ENCODE assay signal across 8 cellular contexts in the genomic region with DNA sequence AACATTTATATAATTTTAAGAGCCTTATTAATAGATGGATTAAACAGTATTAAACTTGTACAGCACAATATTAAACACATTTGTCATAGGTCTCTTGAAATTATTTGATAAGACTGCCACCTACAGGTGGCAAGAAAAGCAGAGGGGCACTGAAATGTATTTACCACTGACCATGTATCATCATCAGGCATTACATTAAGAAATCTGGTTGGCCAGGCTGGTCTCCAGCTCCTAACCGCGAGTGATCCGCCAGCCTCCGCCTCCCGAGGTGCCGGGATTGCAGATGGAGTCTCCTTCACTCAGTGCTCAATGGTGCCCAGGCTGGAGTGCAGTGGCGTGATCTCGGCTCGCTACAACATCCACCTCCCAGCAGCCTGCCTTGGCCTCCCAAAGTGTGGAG. TPM values are rescaled to one million over a fixed set of nuclear protein-coding genes. Genes with fewer than 3 reads are reported as not detected.
DNase-seq lines count a peak whose midpoint lies in the region; ATAC-seq, FAIRE-seq and TF ChIP-seq lines count a peak whose summit lies in the region.
"Not testable (repeated sequence)": the region's sequence is repeated elsewhere in the genome, so short reads cannot be mapped to it uniquely, and the experiment has no call there.

No MANE protein-coding gene starts in this region.

- TF ChIP-seq CTCF in MM.1S (IDR thresholded peaks at IDR 0.05; ENCODE audit: low read length): peak; percentile 49
- peak; percentile 19 to 55 (median 26); a peak in 3 of 6 replicates for TF ChIP-seq CTCF in K562 (IDR thresholded peaks at IDR 0.05 in 2 of 3, conservative IDR thresholded peaks at IDR 0.05 in 1 of 3; ENCODE audit: insufficient read depth in 2 of 3, low read depth in 1 of 3, low read length in 3 of 3)
- peak; percentile 81 for TF ChIP-seq CTCF in upper lobe of right lung (IDR thresholded peaks at IDR 0.05)

- H3K9me3 Mint-ChIP-seq in naive B cell: not testable (repeated sequence)

- not testable (repeated sequence) for H3K4me1 ChIP-seq in MM.1S (ENCODE audit: low read length); K562 (replicated peaks in 1 of 2; ENCODE audit: control insufficient read depth in 2 of 2, insufficient read depth in 2 of 2, low read length in 2 of 2); upper lobe of right lung

- ATAC-seq in GM21825 (IDR thresholded peaks at IDR 0.05; ENCODE audit: unreplicated experiment): peak; percentile 64
- peak; percentile 66; the same call in 1 of the 3 replicates for ATAC-seq in K562
- peak; percentile 50 to 59 for ATAC-seq in naive B cell (ENCODE audit: low read depth in 2 of 2)
- ATAC-seq in upper lobe of right lung: peak; percentile 85

- not testable (repeated sequence) for H3K9ac ChIP-seq in MM.1S (ENCODE audit: low read length); K562 (ENCODE audit: insufficient read depth in 1 of 2, low read depth in 2 of 2, low read length in 2 of 2)

- not testable (repeated sequence) for H3K9me1 ChIP-seq in K562 (ENCODE audit: control insufficient read depth, insufficient read depth, low read length)

- CTCF ChIA-PET in K562 (lab: Yijun Ruan, JAX; ENCODE audit: low intra/inter-chr PET ratio): not testable (repeated sequence)

- not testable (repeated sequence) for H3F3A ChIP-seq in MM.1S (ENCODE audit: insufficient read depth, low read length)

- H2AFZ ChIP-seq in MM.1S (ENCODE audit: low read length); K562 (ENCODE audit: low read depth, low read length): not testable (repeated sequence)

- TF ChIP-seq POLR2A in K562 (conservative IDR thresholded peaks at IDR 0.05): not testable (repeated sequence)

- not testable (repeated sequence) for H3K4me3 Mint-ChIP-seq in naive B cell

- in situ Hi-C loops in K562 (cut with MboI): not testable (repeated sequence)

- H3K36me3 ChIP-seq in MM.1S (replicated peaks; ENCODE audit: insufficient read depth, low read length); K562 (ENCODE audit: control insufficient read depth, insufficient read depth, low read length); upper lobe of right lung: not testable (repeated sequence)

- not testable (repeated sequence) for H3K4me1 Mint-ChIP-seq in naive B cell

- peak; percentile 90 for FAIRE-seq in RCC 7860 (lab: Jason Lieb, UNC)
- FAIRE-seq in K562 (lab: Jason Lieb, UNC): not testable (repeated sequence)

- H3K27ac ChIP-seq in MM.1S (ENCODE audit: low read length); K562 (ENCODE audit: extremely low read depth, low read depth, low read length); upper lobe of right lung: not testable (repeated sequence)

- H3K27me3 Mint-ChIP-seq in naive B cell: not testable (repeated sequence)

- not testable (repeated sequence) for H3K79me2 ChIP-seq in MM.1S (ENCODE audit: low read length); K562 (ENCODE audit: control insufficient read depth, insufficient read depth, low read length)

- peak; percentile 71 for DNase-seq in EH (ENCODE audit: low read depth)
- DNase-seq in MM.1S: peak; percentile 66
- DNase-seq in RCC 7860 (ENCODE audit: low spot score): peak; percentile 70
- DNase-seq in K562 (ENCODE audit: extremely low read depth in 1 of 4, low spot score in 3 of 4): peak in 1 of 4 experiments; percentile 11
- DNase-seq in germinal center (ENCODE audit: low spot score): peak; percentile 37
- peak; percentile 34 for DNase-seq in naive B cell
- DNase-seq in upper lobe of right lung: not testable (repeated sequence)

- H3K27ac Mint-ChIP-seq in naive B cell: not testable (repeated sequence)

- BruUV-seq in K562 (replicated peaks; lab: Mats Ljungman, UMichigan): not testable (repeated sequence)

- POLR2A ChIA-PET in K562 (lab: Yijun Ruan, JAX): not testable (repeated sequence)

- WGBS in K562 (ENCODE audit: insufficient coverage, low coverage, missing lambda C conversion rate): 0% methylated on average over 6 of the region's 9 CpGs

- H4K20me1 ChIP-seq in MM.1S (ENCODE audit: insufficient read depth, low read length); K562 (replicated peaks; ENCODE audit: control insufficient read depth, insufficient read depth, low read length): not testable (repeated sequence)

- not testable (repeated sequence) for H3K4me3 ChIP-seq in MM.1S (ENCODE audit: low read length); K562; upper lobe of right lung

- TF ChIP-seq EP300 in K562 (IDR thresholded peaks at IDR 0.05; ENCODE audit: low read length): not testable (repeated sequence)

- intact Hi-C loops in K562 (cut with micrococcal nuclease): loop anchor here (2.0 kb wide), 1 partner anchor 238 kb away; no protein-coding TSS in a partner anchor
- intact Hi-C loops in upper lobe of right lung (cut with DNase I): loop anchor here (10.0 kb wide), 1 partner anchor 242 kb away; no protein-coding TSS in a partner anchor

- H3K9me2 ChIP-seq in MM.1S (replicated peaks; ENCODE audit: insufficient read depth, low read length): not testable (repeated sequence)

- peak; percentile 23 to 54; a peak in 2 of 4 replicates for TF ChIP-seq RAD21 in K562 (CRISPR knock-in tag; conservative IDR thresholded peaks at IDR 0.05 in 1 of 2, IDR thresholded peaks at IDR 0.05 in 1 of 2)

- not testable (repeated sequence) for H3K9me3 ChIP-seq in MM.1S (replicated peaks; ENCODE audit: insufficient read depth, low read length); K562 (replicated peaks; ENCODE audit: control insufficient read depth, insufficient read depth, low read depth, low read length); upper lobe of right lung

- not testable (repeated sequence) for H3K27me3 ChIP-seq in MM.1S (replicated peaks; ENCODE audit: insufficient read depth, low read length); K562 (ENCODE audit: control insufficient read depth in 2 of 2, insufficient read depth in 2 of 2, low read length in 2 of 2); upper lobe of right lung

- not testable (repeated sequence) for H3K36me3 Mint-ChIP-seq in naive B cell

- not testable (repeated sequence) for H3K4me2 ChIP-seq in MM.1S (ENCODE audit: low read depth, low read length); K562 (ENCODE audit: insufficient read depth, low read length)

RNA-seq across cellular contexts. Expression of gene FHIP2A, which starts 35.1 kb away (rescaled TPM):
- 10.1 and 29.6 TPM in 2 replicates for total RNA-seq in K562 (2011; cell fraction: chromatin; rRNA removed; ENCODE audit: low replicate concordance)
- 7.5 and 8.5 TPM in 2 replicates for total RNA-seq in K562 (2011; cell fraction: nucleolus; rRNA removed)
- 11.8 and 14.6 TPM in 2 replicates for total RNA-seq in K562 (2011; cell fraction: nucleoplasm; rRNA removed)
- total RNA-seq in K562 (2014; rRNA removed): 1.4 and 1.8 TPM in 2 replicates
- 4.3 and 5.1 TPM in 2 replicates for total RNA-seq in K562 (2014; rRNA removed; fragmentation: Illumina TruSeq; extraction: Trizol)
- total RNA-seq in K562 (2015; rRNA removed; fragmentation: Illumina TruSeq; extraction: Trizol): 3.4 and 3.9 TPM in 2 replicates
- 6.4 TPM in 2 replicates for total RNA-seq in K562 (2021)
- 7.4 and 10.6 TPM in 2 replicates for polyA plus RNA-seq in K562 (2011; rRNA removed)
- polyA plus RNA-seq in K562 (2011; cell fraction: cytosol; rRNA removed): 1.8 and 2.9 TPM in 2 replicates
- polyA plus RNA-seq in K562 (2011; cell fraction: nucleus; rRNA removed): 10.7 and 17.9 TPM in 2 replicates
- polyA plus RNA-seq in K562 (2012): 2.2 and 3.1 TPM in 2 replicates
- polyA plus RNA-seq in K562 (2014; fragmentation: Illumina TruSeq; extraction: Trizol): 3.0 and 3.3 TPM in 2 replicates
- 1 to 10 TPM; 1.5 to 1.6 TPM for polyA plus RNA-seq in K562 (2014; fragmentation: Nextera tagmentation; extraction: Ambion mirVana)
- polyA plus RNA-seq in K562 (2014; rRNA removed): 2.0 and 2.8 TPM in 2 replicates
- 10.9 and 13.2 TPM in 2 replicates for polyA minus RNA-seq in K562 (2011; rRNA and poly(A)+ RNA removed)
- polyA minus RNA-seq in K562 (2011; cell fraction: cytosol; rRNA and poly(A)+ RNA removed): 8.8 and 14.1 TPM in 2 replicates
- polyA minus RNA-seq in K562 (2011; cell fraction: nucleus; rRNA and poly(A)+ RNA removed): 6.7 and 12.6 TPM in 2 replicates
- 10 to 100 TPM in 3 of 6 donors, 1 to 10 TPM in 3; 5.4 to 11.9 (median 9.0) TPM for polyA plus RNA-seq in naive B cell (ENCODE audit: low read depth in 6 of 6)
- 30.2 TPM for total RNA-seq in upper lobe of right lung

Comparison
In these comparisons a context has a peak if more than half of its experiments do, and no peak if none do; other contexts are left out.
1. CTCF ChIP-seq: peak in every context shown above with its lines; median percentile 81 in upper lobe of right lung; 49 in MM.1S; 26 in K562.